ENCODE assay signal across 8 cellular contexts in genomic region chr18:57586243-57587049, GRCh38. TPM values are rescaled to one million over a fixed set of nuclear protein-coding genes. Genes with fewer than 3 reads are reported as not detected.
DNase-seq lines count a peak whose midpoint lies in the region; ATAC-seq and TF ChIP-seq lines count a peak whose summit lies in the region.

A gene with protein sequence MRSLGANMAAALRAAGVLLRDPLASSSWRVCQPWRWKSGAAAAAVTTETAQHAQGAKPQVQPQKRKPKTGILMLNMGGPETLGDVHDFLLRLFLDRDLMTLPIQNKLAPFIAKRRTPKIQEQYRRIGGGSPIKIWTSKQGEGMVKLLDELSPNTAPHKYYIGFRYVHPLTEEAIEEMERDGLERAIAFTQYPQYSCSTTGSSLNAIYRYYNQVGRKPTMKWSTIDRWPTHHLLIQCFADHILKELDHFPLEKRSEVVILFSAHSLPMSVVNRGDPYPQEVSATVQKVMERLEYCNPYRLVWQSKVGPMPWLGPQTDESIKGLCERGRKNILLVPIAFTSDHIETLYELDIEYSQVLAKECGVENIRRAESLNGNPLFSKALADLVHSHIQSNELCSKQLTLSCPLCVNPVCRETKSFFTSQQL (minus strand): TSS chr18:57586702. CDS start chr18:57586620, 82 bp downstream.

- no peaks in the 10 kb centered on the region; the same call in 1 of the 2 replicates for H3K79me2 ChIP-seq in GM23248 (ENCODE audit: insufficient read depth)

- no peaks in the 10 kb centered on the region for H3K27me3 Mint-ChIP-seq in progenitor cell of endocrine pancreas

- intact Hi-C loops in heart right ventricle (cut with DNase I) (loop anchor here in 1 of 10 donors (5.0 kb wide), 1 partner anchor 36 kb away; the partner anchor contains the start of gene NARS1), upper lobe of right lung (cut with DNase I) (no loop called here)

- H3K9me2 ChIP-seq in GM23248 (ENCODE audit: insufficient read depth) = no peaks in the 10 kb centered on the region

- in situ Hi-C loops in GM23248 (cut with MboI) = no loop called here

- H3K36me3 ChIP-seq in GM23248 (ENCODE audit: low read depth) (no peaks in the 10 kb centered on the region), heart right ventricle (peaks cover 0 to 14% (median 0%) of the 10 kb centered on the region in 9 donors), upper lobe of right lung (no peaks in the 10 kb centered on the region)

- 1 to 2% methylated on average over 72 to 76 of the region's 80 CpGs for WGBS in GM23248 (ENCODE audit: low coverage in 1 of 2, low lambda C conversion rate in 2 of 2, missing lambda C conversion rate in 2 of 2), 2 experiments
- WGBS in adipose tissue, 3 donors = 0 to 1% (median 1%) methylated on average over 62 to 80 of the region's 80 CpGs
- 0 to 1% methylated on average over 80 of the region's 80 CpGs for WGBS in heart right ventricle, 2 donors

- ATAC-seq in heart right ventricle (peak; percentile 97 to 99 (median 98)), upper lobe of right lung (peak; percentile 99)

- peak in 4 of 9 donors; percentile 5 to 35 (median 10) for TF ChIP-seq CTCF in heart right ventricle (IDR thresholded peaks at IDR 0.05)
- TF ChIP-seq CTCF in progenitor cell of endocrine pancreas (IDR thresholded peaks at IDR 0.05; ENCODE audit: unreplicated experiment) = peak; percentile 19
- no peak for TF ChIP-seq CTCF in upper lobe of right lung (IDR thresholded peaks at IDR 0.05)

- H4K20me1 ChIP-seq in GM23248 (ENCODE audit: insufficient read depth) = no peaks in the 10 kb centered on the region

- peak; percentile 20 for DNase-seq in GM04503 (ENCODE audit: low read depth)
- DNase-seq in GM23248 = peak; percentile 86
- DNase-seq in LHCN-M2 (ENCODE audit: low read depth) = peak; percentile 66
- peak; percentile 51 to 69 (median 53) for DNase-seq in T-helper 1 cell
- peak; percentile 85 to 89 for DNase-seq in heart right ventricle
- peak; percentile 51 for DNase-seq in progenitor cell of endocrine pancreas (ENCODE audit: low spot score, unreplicated experiment)
- peak; percentile 93 for DNase-seq in upper lobe of right lung

- H3F3A ChIP-seq in GM23248 (ENCODE audit: insufficient read depth) = peaks cover 24% of the 10 kb centered on the region

- H2AFZ ChIP-seq in GM23248 = peak within 1 kb of the TSS; percentile 89

- H3K4me1 ChIP-seq in GM23248 (ENCODE audit: insufficient read depth) = peaks cover 8% of the 10 kb centered on the region
- H3K4me1 ChIP-seq in heart right ventricle = peaks cover 8 to 26% (median 15%) of the 10 kb centered on the region in 9 donors
- peaks cover 14% of the 10 kb centered on the region for H3K4me1 ChIP-seq in upper lobe of right lung

- H3K36me3 Mint-ChIP-seq in progenitor cell of endocrine pancreas (ENCODE audit: insufficient read depth) = peaks cover 4% of the 10 kb centered on the region

- no peaks in the 10 kb centered on the region for H3K9me3 Mint-ChIP-seq in progenitor cell of endocrine pancreas (ENCODE audit: low read depth)

- H3K9ac ChIP-seq in GM23248 = peak within 1 kb of the TSS; percentile 84

- peak within 1 kb of the TSS; percentile 78 for H3K4me3 Mint-ChIP-seq in progenitor cell of endocrine pancreas (ENCODE audit: low read depth)

- peak within 1 kb of the TSS; percentile 68 for H3K27ac ChIP-seq in GM23248
- H3K27ac ChIP-seq in adipose tissue (ENCODE audit: low read depth, low read length) = peak within 1 kb of the TSS; percentile 29
- peak within 1 kb of the TSS; percentile 30 to 93 (median 86) for H3K27ac ChIP-seq in heart right ventricle
- peak within 1 kb of the TSS; percentile 83 for H3K27ac ChIP-seq in upper lobe of right lung

- H3K27ac Mint-ChIP-seq in progenitor cell of endocrine pancreas = peak within 1 kb of the TSS; percentile 92

- H3K4me2 ChIP-seq in GM23248 (ENCODE audit: unreplicated experiment) = peak within 1 kb of the TSS; percentile 77

- H3K27me3 ChIP-seq in GM23248 (replicated peaks; ENCODE audit: insufficient read depth) (no peaks in the 10 kb centered on the region), heart right ventricle (no peaks in the 10 kb centered on the region), upper lobe of right lung (no peaks in the 10 kb centered on the region)

- H3K9me3 ChIP-seq in GM23248 (ENCODE audit: low read depth) = no peaks in the 10 kb centered on the region
- no peaks in the 10 kb centered on the region for H3K9me3 ChIP-seq in heart right ventricle
- no peaks in the 10 kb centered on the region for H3K9me3 ChIP-seq in upper lobe of right lung

- H3K4me3 ChIP-seq in GM23248 = peak within 1 kb of the TSS; percentile 80
- peak within 1 kb of the TSS; percentile 65 to 97 (median 80) for H3K4me3 ChIP-seq in heart right ventricle
- peak within 1 kb of the TSS; percentile 71 for H3K4me3 ChIP-seq in upper lobe of right lung

- peaks cover 15% of the 10 kb centered on the region for H3K4me1 Mint-ChIP-seq in progenitor cell of endocrine pancreas (ENCODE audit: low read depth)

RNA-seq across cellular contexts. Expression of the gene that starts here (rescaled TPM):
- 25.4 and 56.8 TPM in 2 replicates for total RNA-seq in GM23248 (2014; rRNA removed; shearing (Covaris generic))
- polyA plus RNA-seq in GM23248 (2016; fragmentation: Nextera tagmentation; extraction: Ambion mirVana) (32.5 and 33.4 TPM in 2 replicates), adipose tissue (10 to 100 TPM in 2 of 3 donors, 1 to 10 TPM in 1; 6.2 to 14.5 (median 13.9) TPM), heart right ventricle (1 to 10 TPM; 4.3 to 9.1 TPM)
- total RNA-seq in LHCN-M2 (2014; rRNA removed) (35.9 and 62.2 TPM in 2 replicates), heart right ventricle (10 to 100 TPM; 30.7 to 55.7 (median 40.5) TPM), progenitor cell of endocrine pancreas (25.8 and 27.1 TPM in 2 replicates), upper lobe of right lung (20.0 TPM)
- 24.2 TPM for polyA plus RNA-seq in LHCN-M2 (2012)

Comparison
In these comparisons a context has a peak if more than half of its experiments do, and no peak if none do; other contexts are left out.
1. Peak in every context shown above with its lines: DNase-seq, ATAC-seq, H3K4me3 ChIP-seq and H3K27ac ChIP-seq.
2. DNase-seq: peak in every context shown above with its lines; median percentile 93 in upper lobe of right lung; 87 in heart right ventricle; 86 in GM23248; 66 in LHCN-M2; 53 in T-helper 1 cell; 51 in progenitor cell of endocrine pancreas; 20 in GM04503.
3. H3K27ac ChIP-seq: peak in every context shown above with its lines; median percentile 86 in heart right ventricle; 83 in upper lobe of right lung; 68 in GM23248; 29 in adipose tissue.